In the genomic region with DNA sequence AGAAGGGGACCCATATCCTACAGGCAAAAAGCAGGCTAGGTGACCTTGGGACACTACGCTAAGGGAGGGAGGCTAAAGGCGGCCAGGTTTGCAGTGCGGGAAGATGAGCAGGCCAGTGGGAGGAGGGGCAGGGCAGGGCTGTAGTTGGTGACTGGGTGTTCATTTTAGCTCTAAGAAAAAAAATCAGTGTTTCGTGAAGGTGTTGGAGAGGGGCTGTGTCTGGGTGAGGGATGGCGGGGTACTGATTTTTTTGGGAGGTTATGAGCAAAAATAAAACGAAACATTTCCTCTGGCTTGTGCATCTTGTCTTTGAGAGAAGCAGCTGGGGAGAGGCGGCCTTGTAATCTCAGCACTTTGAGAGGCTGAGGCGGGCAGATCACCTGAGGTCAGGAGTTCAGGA, we compare ENCODE assay signal across 1 cellular context.
TF ChIP-seq lines count a peak whose summit lies in the region.

No MANE protein-coding gene starts in this region.

TF ChIP-seq in K562, 482 proteins besides CTCF, POLR2A, EP300 and RAD21 (continued from another document and continues in another):
- TF ChIP-seq, protein P1, sequence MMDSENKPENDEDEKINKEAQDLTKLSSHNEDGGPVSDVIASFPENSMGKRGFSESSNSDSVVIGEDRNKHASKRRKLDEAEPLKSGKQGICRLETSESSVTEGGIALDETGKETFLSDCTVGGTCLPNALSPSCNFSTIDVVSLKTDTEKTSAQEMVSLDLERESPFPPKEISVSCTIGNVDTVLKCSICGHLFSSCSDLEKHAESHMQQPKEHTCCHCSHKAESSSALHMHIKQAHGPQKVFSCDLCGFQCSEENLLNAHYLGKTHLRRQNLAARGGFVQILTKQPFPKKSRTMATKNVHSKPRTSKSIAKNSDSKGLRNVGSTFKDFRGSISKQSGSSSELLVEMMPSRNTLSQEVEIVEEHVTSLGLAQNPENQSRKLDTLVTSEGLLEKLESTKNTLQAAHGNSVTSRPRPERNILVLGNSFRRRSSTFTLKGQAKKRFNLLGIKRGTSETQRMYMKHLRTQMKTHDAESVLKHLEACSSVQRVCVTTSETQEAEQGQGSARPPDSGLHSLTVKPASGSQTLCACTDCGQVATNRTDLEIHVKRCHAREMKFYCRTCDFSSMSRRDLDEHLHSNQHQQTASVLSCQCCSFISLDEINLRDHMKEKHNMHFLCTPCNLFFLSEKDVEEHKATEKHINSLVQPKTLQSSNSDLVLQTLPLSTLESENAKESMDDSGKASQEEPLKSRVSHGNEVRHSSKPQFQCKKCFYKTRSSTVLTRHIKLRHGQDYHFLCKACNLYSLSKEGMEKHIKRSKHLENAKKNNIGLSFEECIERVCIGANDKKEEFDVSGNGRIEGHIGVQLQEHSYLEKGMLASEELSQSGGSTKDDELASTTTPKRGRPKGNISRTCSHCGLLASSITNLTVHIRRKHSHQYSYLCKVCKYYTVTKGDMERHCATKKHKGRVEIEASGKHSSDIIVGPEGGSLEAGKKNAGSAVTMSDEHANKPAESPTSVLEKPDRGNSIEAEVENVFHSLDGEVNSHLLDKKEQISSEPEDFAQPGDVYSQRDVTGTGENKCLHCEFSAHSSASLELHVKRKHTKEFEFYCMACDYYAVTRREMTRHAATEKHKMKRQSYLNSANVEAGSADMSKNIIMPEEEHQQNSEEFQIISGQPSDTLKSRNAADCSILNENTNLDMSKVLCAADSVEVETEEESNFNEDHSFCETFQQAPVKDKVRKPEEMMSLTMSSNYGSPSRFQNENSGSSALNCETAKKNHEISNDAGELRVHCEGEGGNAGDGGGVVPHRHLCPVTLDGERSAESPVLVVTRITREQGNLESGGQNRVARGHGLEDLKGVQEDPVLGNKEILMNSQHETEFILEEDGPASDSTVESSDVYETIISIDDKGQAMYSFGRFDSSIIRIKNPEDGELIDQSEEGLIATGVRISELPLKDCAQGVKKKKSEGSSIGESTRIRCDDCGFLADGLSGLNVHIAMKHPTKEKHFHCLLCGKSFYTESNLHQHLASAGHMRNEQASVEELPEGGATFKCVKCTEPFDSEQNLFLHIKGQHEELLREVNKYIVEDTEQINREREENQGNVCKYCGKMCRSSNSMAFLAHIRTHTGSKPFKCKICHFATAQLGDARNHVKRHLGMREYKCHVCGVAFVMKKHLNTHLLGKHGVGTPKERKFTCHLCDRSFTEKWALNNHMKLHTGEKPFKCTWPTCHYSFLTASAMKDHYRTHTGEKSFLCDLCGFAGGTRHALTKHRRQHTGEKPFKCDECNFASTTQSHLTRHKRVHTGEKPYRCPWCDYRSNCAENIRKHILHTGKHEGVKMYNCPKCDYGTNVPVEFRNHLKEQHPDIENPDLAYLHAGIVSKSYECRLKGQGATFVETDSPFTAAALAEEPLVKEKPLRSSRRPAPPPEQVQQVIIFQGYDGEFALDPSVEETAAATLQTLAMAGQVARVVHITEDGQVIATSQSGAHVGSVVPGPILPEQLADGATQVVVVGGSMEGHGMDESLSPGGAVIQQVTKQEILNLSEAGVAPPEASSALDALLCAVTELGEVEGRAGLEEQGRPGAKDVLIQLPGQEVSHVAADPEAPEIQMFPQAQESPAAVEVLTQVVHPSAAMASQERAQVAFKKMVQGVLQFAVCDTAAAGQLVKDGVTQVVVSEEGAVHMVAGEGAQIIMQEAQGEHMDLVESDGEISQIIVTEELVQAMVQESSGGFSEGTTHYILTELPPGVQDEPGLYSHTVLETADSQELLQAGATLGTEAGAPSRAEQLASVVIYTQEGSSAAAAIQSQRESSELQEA (IDR thresholded peaks at IDR 0.05; ENCODE audit: low read depth), result no peak
- no peak for TF ChIP-seq ZNF780A (CRISPR knock-in tag; IDR thresholded peaks at IDR 0.05)
- no peak for TF ChIP-seq NFYB (IDR thresholded peaks at IDR 0.05; ENCODE audit: extremely low read depth, insufficient read length)
- TF ChIP-seq JUNB (CRISPR knock-in tag; conservative IDR thresholded peaks at IDR 0.05), result no peak
- TF ChIP-seq, protein P2, sequence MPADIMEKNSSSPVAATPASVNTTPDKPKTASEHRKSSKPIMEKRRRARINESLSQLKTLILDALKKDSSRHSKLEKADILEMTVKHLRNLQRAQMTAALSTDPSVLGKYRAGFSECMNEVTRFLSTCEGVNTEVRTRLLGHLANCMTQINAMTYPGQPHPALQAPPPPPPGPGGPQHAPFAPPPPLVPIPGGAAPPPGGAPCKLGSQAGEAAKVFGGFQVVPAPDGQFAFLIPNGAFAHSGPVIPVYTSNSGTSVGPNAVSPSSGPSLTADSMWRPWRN (IDR thresholded peaks at IDR 0.05; ENCODE audit: low read depth), result no peak
- TF ChIP-seq SIX5 (IDR thresholded peaks at IDR 0.05; ENCODE audit: borderline replicate concordance in 1 of 2, insufficient read depth in 1 of 2, low read depth in 1 of 2, low read length in 2 of 2), result no peak
- no peak for TF ChIP-seq DIDO1 (tag; IDR thresholded peaks at IDR 0.05; ENCODE audit: low read depth)
- no peak for TF ChIP-seq ZNF764 (CRISPR knock-in tag; IDR thresholded peaks at IDR 0.05; ENCODE audit: low read depth)
- TF ChIP-seq, protein P3, sequence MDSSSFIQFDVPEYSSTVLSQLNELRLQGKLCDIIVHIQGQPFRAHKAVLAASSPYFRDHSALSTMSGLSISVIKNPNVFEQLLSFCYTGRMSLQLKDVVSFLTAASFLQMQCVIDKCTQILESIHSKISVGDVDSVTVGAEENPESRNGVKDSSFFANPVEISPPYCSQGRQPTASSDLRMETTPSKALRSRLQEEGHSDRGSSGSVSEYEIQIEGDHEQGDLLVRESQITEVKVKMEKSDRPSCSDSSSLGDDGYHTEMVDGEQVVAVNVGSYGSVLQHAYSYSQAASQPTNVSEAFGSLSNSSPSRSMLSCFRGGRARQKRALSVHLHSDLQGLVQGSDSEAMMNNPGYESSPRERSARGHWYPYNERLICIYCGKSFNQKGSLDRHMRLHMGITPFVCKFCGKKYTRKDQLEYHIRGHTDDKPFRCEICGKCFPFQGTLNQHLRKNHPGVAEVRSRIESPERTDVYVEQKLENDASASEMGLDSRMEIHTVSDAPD (CRISPR knock-in tag; IDR thresholded peaks at IDR 0.05), result no peak
- TF ChIP-seq RBM39 (optimal IDR thresholded peaks at IDR 0.05; ENCODE audit: low read depth, low read length), result no peak
- TF ChIP-seq, protein P4, sequence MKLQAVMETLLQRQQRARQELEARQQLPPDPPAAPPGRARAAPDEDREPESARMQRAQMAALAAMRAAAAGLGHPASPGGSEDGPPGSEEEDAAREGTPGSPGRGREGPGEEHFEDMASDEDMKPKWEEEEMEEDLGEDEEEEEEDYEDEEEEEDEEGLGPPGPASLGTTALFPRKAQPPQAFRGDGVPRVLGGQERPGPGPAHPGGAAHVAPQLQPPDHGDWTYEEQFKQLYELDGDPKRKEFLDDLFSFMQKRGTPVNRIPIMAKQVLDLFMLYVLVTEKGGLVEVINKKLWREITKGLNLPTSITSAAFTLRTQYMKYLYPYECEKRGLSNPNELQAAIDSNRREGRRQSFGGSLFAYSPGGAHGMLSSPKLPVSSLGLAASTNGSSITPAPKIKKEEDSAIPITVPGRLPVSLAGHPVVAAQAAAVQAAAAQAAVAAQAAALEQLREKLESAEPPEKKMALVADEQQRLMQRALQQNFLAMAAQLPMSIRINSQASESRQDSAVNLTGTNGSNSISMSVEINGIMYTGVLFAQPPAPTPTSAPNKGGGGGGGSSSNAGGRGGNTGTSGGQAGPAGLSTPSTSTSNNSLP (IDR thresholded peaks at IDR 0.05; ENCODE audit: borderline replicate concordance, low read depth, low read length), result no peak
- TF ChIP-seq SIN3A (IDR thresholded peaks at IDR 0.05; ENCODE audit: borderline replicate concordance in 2 of 2, control insufficient read depth in 1 of 2, low read depth in 2 of 2, low read length in 2 of 2), result no peak
- TF ChIP-seq NFE2 (IDR thresholded peaks at IDR 0.05; ENCODE audit: low read depth), result no peak
- no peak for TF ChIP-seq SRSF3 (IDR thresholded peaks at IDR 0.05; ENCODE audit: insufficient read depth, low read length)
- no peak for TF ChIP-seq KAT2B (IDR thresholded peaks at IDR 0.05; ENCODE audit: low read depth, low read length)
- TF ChIP-seq, protein P5, sequence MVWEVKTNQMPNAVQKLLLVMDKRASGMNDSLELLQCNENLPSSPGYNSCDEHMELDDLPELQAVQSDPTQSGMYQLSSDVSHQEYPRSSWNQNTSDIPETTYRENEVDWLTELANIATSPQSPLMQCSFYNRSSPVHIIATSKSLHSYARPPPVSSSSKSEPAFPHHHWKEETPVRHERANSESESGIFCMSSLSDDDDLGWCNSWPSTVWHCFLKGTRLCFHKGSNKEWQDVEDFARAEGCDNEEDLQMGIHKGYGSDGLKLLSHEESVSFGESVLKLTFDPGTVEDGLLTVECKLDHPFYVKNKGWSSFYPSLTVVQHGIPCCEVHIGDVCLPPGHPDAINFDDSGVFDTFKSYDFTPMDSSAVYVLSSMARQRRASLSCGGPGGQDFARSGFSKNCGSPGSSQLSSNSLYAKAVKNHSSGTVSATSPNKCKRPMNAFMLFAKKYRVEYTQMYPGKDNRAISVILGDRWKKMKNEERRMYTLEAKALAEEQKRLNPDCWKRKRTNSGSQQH (CRISPR knock-in tag; IDR thresholded peaks at IDR 0.05), result peak; percentile 95
- no peak for TF ChIP-seq IFI16 (CRISPR knock-in tag; IDR thresholded peaks at IDR 0.05)
- TF ChIP-seq ZNF197 (CRISPR knock-in tag; IDR thresholded peaks at IDR 0.05; ENCODE audit: low read depth), result no peak
- TF ChIP-seq ZNF551 (CRISPR knock-in tag; IDR thresholded peaks at IDR 0.05), result no peak
- TF ChIP-seq SRF (CRISPR knock-in tag; IDR thresholded peaks at IDR 0.05), result peak in 1 of 2 experiments; percentile 67; a peak in 1 of 4 replicates
- TF ChIP-seq, protein P6, sequence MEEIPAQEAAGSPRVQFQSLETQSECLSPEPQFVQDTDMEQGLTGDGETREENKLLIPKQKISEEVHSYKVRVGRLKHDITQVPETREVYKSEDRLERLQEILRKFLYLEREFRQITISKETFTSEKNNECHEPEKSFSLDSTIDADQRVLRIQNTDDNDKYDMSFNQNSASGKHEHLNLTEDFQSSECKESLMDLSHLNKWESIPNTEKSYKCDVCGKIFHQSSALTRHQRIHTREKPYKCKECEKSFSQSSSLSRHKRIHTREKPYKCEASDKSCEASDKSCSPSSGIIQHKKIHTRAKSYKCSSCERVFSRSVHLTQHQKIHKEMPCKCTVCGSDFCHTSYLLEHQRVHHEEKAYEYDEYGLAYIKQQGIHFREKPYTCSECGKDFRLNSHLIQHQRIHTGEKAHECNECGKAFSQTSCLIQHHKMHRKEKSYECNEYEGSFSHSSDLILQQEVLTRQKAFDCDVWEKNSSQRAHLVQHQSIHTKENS (CRISPR knock-in tag; IDR thresholded peaks at IDR 0.05), result no peak
- TF ChIP-seq MAFG (tag; conservative IDR thresholded peaks at IDR 0.05), result no peak
- TF ChIP-seq, protein P7, sequence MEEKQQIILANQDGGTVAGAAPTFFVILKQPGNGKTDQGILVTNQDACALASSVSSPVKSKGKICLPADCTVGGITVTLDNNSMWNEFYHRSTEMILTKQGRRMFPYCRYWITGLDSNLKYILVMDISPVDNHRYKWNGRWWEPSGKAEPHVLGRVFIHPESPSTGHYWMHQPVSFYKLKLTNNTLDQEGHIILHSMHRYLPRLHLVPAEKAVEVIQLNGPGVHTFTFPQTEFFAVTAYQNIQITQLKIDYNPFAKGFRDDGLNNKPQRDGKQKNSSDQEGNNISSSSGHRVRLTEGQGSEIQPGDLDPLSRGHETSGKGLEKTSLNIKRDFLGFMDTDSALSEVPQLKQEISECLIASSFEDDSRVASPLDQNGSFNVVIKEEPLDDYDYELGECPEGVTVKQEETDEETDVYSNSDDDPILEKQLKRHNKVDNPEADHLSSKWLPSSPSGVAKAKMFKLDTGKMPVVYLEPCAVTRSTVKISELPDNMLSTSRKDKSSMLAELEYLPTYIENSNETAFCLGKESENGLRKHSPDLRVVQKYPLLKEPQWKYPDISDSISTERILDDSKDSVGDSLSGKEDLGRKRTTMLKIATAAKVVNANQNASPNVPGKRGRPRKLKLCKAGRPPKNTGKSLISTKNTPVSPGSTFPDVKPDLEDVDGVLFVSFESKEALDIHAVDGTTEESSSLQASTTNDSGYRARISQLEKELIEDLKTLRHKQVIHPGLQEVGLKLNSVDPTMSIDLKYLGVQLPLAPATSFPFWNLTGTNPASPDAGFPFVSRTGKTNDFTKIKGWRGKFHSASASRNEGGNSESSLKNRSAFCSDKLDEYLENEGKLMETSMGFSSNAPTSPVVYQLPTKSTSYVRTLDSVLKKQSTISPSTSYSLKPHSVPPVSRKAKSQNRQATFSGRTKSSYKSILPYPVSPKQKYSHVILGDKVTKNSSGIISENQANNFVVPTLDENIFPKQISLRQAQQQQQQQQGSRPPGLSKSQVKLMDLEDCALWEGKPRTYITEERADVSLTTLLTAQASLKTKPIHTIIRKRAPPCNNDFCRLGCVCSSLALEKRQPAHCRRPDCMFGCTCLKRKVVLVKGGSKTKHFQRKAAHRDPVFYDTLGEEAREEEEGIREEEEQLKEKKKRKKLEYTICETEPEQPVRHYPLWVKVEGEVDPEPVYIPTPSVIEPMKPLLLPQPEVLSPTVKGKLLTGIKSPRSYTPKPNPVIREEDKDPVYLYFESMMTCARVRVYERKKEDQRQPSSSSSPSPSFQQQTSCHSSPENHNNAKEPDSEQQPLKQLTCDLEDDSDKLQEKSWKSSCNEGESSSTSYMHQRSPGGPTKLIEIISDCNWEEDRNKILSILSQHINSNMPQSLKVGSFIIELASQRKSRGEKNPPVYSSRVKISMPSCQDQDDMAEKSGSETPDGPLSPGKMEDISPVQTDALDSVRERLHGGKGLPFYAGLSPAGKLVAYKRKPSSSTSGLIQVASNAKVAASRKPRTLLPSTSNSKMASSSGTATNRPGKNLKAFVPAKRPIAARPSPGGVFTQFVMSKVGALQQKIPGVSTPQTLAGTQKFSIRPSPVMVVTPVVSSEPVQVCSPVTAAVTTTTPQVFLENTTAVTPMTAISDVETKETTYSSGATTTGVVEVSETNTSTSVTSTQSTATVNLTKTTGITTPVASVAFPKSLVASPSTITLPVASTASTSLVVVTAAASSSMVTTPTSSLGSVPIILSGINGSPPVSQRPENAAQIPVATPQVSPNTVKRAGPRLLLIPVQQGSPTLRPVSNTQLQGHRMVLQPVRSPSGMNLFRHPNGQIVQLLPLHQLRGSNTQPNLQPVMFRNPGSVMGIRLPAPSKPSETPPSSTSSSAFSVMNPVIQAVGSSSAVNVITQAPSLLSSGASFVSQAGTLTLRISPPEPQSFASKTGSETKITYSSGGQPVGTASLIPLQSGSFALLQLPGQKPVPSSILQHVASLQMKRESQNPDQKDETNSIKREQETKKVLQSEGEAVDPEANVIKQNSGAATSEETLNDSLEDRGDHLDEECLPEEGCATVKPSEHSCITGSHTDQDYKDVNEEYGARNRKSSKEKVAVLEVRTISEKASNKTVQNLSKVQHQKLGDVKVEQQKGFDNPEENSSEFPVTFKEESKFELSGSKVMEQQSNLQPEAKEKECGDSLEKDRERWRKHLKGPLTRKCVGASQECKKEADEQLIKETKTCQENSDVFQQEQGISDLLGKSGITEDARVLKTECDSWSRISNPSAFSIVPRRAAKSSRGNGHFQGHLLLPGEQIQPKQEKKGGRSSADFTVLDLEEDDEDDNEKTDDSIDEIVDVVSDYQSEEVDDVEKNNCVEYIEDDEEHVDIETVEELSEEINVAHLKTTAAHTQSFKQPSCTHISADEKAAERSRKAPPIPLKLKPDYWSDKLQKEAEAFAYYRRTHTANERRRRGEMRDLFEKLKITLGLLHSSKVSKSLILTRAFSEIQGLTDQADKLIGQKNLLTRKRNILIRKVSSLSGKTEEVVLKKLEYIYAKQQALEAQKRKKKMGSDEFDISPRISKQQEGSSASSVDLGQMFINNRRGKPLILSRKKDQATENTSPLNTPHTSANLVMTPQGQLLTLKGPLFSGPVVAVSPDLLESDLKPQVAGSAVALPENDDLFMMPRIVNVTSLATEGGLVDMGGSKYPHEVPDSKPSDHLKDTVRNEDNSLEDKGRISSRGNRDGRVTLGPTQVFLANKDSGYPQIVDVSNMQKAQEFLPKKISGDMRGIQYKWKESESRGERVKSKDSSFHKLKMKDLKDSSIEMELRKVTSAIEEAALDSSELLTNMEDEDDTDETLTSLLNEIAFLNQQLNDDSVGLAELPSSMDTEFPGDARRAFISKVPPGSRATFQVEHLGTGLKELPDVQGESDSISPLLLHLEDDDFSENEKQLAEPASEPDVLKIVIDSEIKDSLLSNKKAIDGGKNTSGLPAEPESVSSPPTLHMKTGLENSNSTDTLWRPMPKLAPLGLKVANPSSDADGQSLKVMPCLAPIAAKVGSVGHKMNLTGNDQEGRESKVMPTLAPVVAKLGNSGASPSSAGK (IDR thresholded peaks at IDR 0.05), result no peak
